ENCODE assay signal across 33 cellular contexts in the genomic region with DNA sequence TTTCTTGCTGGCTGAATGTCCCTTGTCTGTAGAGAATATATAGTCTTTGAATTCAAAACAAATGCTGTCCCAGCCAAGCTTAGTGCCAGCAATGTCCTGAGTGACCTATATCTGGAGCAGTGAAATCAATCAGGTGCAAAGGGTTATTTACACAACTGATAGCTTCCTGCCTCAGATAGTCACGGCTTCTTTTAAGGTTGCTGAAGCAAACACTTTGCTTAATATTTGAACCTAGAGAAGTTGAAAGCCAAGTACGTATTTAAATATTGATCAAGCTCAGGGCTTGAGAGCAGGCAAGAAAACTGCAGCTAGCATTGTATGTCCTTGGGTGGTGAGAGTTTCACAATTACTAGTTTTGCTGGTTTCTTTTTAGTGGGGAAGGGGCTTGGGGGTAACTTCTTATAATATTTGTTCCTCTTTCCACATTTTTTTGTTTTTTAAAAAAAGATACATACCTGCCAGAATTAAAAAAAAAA. TPM values are rescaled to one million over a fixed set of nuclear protein-coding genes. Genes with fewer than 3 reads are reported as not detected.
A peak's percentile ranks its signal among the peaks of the same experiment; 100 is the strongest.
DNase-seq lines count a peak whose midpoint lies in the region; ATAC-seq, FAIRE-seq and TF ChIP-seq lines count a peak whose summit lies in the region.
"Had no signal": no experiment of that assay in that cellular context is flagged by ENCODE, and none has a peak within 500 bp of the region (broad histone marks: within the 10 kb centered on the region; RNA-seq: fewer than 3 reads in every experiment).

No MANE protein-coding gene starts in this region.

- H3K9me3 ChIP-seq in GM12878 (replicated peaks; ENCODE audit: control insufficient read depth, insufficient read depth, low read length) (no peaks in the 10 kb centered on the region), mucosa of stomach (ENCODE audit: control insufficient read depth, low read length) (no peaks in the 10 kb centered on the region), esophagus squamous epithelium (no peaks in the 10 kb centered on the region)
- H3K9me3 ChIP-seq: breast epithelium, colonic mucosa, esophagus muscularis mucosa, heart right ventricle, neutrophil, Peyer's patch, prostate gland, sigmoid colon had no signal

- TF ChIP-seq POLR2A in GM12878 (IDR thresholded peaks at IDR 0.05; ENCODE audit: low read depth, low read length): no peak
- TF ChIP-seq POLR2A in esophagus squamous epithelium (IDR thresholded peaks at IDR 0.05): no peak

- DNase-seq in Calu3 (no peak), GM23338 (ENCODE audit: low spot score) (no peak), GM12878 (ENCODE audit: low read depth, low spot score) (no peak), esophagus squamous epithelium (lab: John Stamatoyannopoulos, UW) (no peak), SKM-1 (lab: John Stamatoyannopoulos, UW; ENCODE audit: unreplicated experiment) (no peak)
- DNase-seq in central memory CD4-positive, alpha-beta T cell: no peak
- DNase-seq: activated CD8-positive, alpha-beta T cell treated with anti-CD3 and anti-CD28 coated beads for 36 hours; activated naive CD4-positive, alpha-beta T cell treated with anti-CD3 and anti-CD28 coated beads, Interleukin-2, amount 50 U/mL, for 16 hours; amniotic stem cell; colonic mucosa; effector memory CD8-positive, alpha-beta T cell; foreskin melanocyte; heart right ventricle; HFFc6; mammary epithelial cell; NCI-H1048; NCI-H2029 treated with DMSO at 0.1 percent for 48 hours; NK-92 treated with Interleukin-12 subunit alpha and Interleukin-12 subunit beta, amount 100 ng/mL, for 24 hours; Peyer's patch; SIG-M5; sigmoid colon; stimulated activated CD4-positive, alpha-beta T cell treated with anti-CD3 and anti-CD28 coated beads, Interleukin-4, amount 100 ng/mL, for 4 hours; stimulated activated naive B cell treated with anti-CD40 and anti-IgM and Interleukin-4, amounts not matched to agents 10 μg/mL and 1 μg/mL and 100 μg/mL, for 72 hours had no signal

- RAD21 ChIA-PET in GM12878 (lab: Charles Lee; ENCODE audit: unreplicated experiment): interaction anchor here (1.0 to 4.4 kb wide), 5 partner anchors 32 to 169 kb away, joined by 3 to 32 read pairs (median 5); no protein-coding TSS in a partner anchor

- peaks cover 42% of the 10 kb centered on the region for H3K4me1 Mint-ChIP-seq in Calu3 (ENCODE audit: low read depth, unreplicated experiment)
- peaks cover 19% of the 10 kb centered on the region for H3K4me1 Mint-ChIP-seq in GM23338
- H3K4me1 Mint-ChIP-seq: activated T-helper 17 cell treated with anti-CD3 and anti-CD28 coated beads, Interleukin-2, amount 50 U/mL, for 72 hours had no signal

- peak; percentile 38 for FAIRE-seq in GM12878 (lab: Jason Lieb, UNC)
- FAIRE-seq: GM12892, urothelium cell line had no signal

- peaks cover 7% of the 10 kb centered on the region; the same call in 1 of the 2 replicates for H3F3A ChIP-seq in GM23338 (replicated peaks; ENCODE audit: low read depth)

- in situ Hi-C loops in GM12878 (cut with MboI): no loop called here

- CTCF ChIA-PET in Calu3 (lab: Charles Lee): interaction anchor here (0.7 to 1.6 kb wide), 6 partner anchors 16 to 189 kb away, joined by 3 to 8 read pairs (median 3); no protein-coding TSS in a partner anchor
- CTCF ChIA-PET in GM12878 (lab: Yijun Ruan, JAX): interaction anchor here (0.6 to 3.9 kb wide), 5 partner anchors 27 to 169 kb away, joined by 3 to 11 read pairs (median 8); no protein-coding TSS in a partner anchor

- H3K27me3 ChIP-seq in GM23338 (ENCODE audit: insufficient read depth) (peaks cover 38% of the 10 kb centered on the region), GM12878 (replicated peaks in 1 of 2; ENCODE audit: control insufficient read depth in 2 of 2, insufficient read depth in 2 of 2, low read length in 1 of 2) (peaks cover 0 to 5% of the 10 kb centered on the region in 2 experiments; a peak in 2 of 4 replicates), mucosa of stomach (ENCODE audit: control insufficient read depth, insufficient read depth, low read length) (no peaks in the 10 kb centered on the region), esophagus squamous epithelium (peaks cover 0 to 9% (median 0%) of the 10 kb centered on the region in 4 donors)
- H3K27me3 ChIP-seq: breast epithelium, colonic mucosa, esophagus muscularis mucosa, Peyer's patch had no signal

- H4K20me1 ChIP-seq in GM23338 (replicated peaks; ENCODE audit: insufficient read depth) (no peaks in the 10 kb centered on the region), GM12878 (ENCODE audit: control insufficient read depth, insufficient read depth) (no peaks in the 10 kb centered on the region)

- H3K36me3 ChIP-seq in GM23338 (ENCODE audit: insufficient read depth) (no peaks in the 10 kb centered on the region), GM12878 (ENCODE audit: control insufficient read depth in 2 of 2, insufficient read depth in 2 of 2, low read length in 1 of 2) (no peaks in the 10 kb centered on the region), mucosa of stomach (ENCODE audit: control insufficient read depth, insufficient read depth, low read length) (no peaks in the 10 kb centered on the region), esophagus squamous epithelium (no peaks in the 10 kb centered on the region)
- H3K36me3 ChIP-seq: breast epithelium, colonic mucosa, esophagus muscularis mucosa, heart right ventricle, neutrophil, Peyer's patch, prostate gland, sigmoid colon had no signal

- no peaks in the 10 kb centered on the region for H3K9me2 ChIP-seq in GM23338 (ENCODE audit: insufficient read depth)

- 2% methylated on average over 2 of the region's 2 CpGs for WGBS in GM12878 (ENCODE audit: insufficient coverage, insufficient replicate concordance, low lambda C conversion rate, missing lambda C conversion rate)
- 75 to 90% methylated on average over 2 of the region's 2 CpGs for WGBS in esophagus squamous epithelium, 2 donors

- ATAC-seq in GM23338 (no peak), GM12878 (no peak)
- ATAC-seq: activated CD4-positive, CD25-positive, alpha-beta regulatory T cell treated with anti-CD3 and anti-CD28 coated beads, Interleukin-2, amount 50 U/mL, for 24 hours; activated CD8-positive, alpha-beta T cell treated with anti-CD3 and anti-CD28 coated beads for 36 hours; activated T-helper 17 cell treated with anti-CD3 and anti-CD28 coated beads, Interleukin-2, amount 50 U/mL, for 72 hours; effector memory CD8-positive, alpha-beta T cell; heart right ventricle; stimulated activated naive B cell treated with anti-CD40 and anti-IgM and Interleukin-4, amounts not matched to agents 10 μg/mL and 1 μg/mL and 100 μg/mL, for 72 hours had no signal

- H3K79me2 ChIP-seq in GM23338 (replicated peaks; ENCODE audit: insufficient read depth): no peaks in the 10 kb centered on the region
- H3K79me2 ChIP-seq in GM12878 (ENCODE audit: control insufficient read depth, insufficient read depth, low read length): no peaks in the 10 kb centered on the region

- no peaks in the 10 kb centered on the region for H3K27me3 Mint-ChIP-seq in Calu3 (ENCODE audit: unreplicated experiment)
- peaks cover 14% of the 10 kb centered on the region for H3K27me3 Mint-ChIP-seq in GM23338 (ENCODE audit: insufficient read depth, low read depth, poor library complexity)

- intact Hi-C loops in Calu3 (cut with micrococcal nuclease; ENCODE audit: unreplicated experiment): no loop called here
- intact Hi-C loops in GM12878 (cut with micrococcal nuclease; ENCODE audit: unreplicated experiment): no loop called here
- intact Hi-C loops in esophagus squamous epithelium (cut with DNase I): no loop called here

- POLR2A ChIA-PET in GM12878 (lab: Charles Lee): interaction anchor here (0.6 to 1.1 kb wide), 3 partner anchors 15 to 167 kb away, joined by 3 to 5 read pairs (median 3); no protein-coding TSS in a partner anchor

- no peak overlapping the region for H3K9ac ChIP-seq in GM12878 (ENCODE audit: control insufficient read depth, insufficient read depth, low read length)
- peak overlapping the region; percentile 33 for H3K9ac ChIP-seq in mucosa of stomach (ENCODE audit: low read length)

- no peaks in the 10 kb centered on the region for H3K9me3 Mint-ChIP-seq in Calu3 (ENCODE audit: low read depth, unreplicated experiment)
- no peaks in the 10 kb centered on the region for H3K9me3 Mint-ChIP-seq in GM23338
- H3K9me3 Mint-ChIP-seq: activated CD8-positive, alpha-beta T cell treated with anti-CD3 and anti-CD28 coated beads for 36 hours; activated T-helper 17 cell treated with anti-CD3 and anti-CD28 coated beads, Interleukin-2, amount 50 U/mL, for 72 hours; effector memory CD8-positive, alpha-beta T cell; HFFc6 had no signal

- peak overlapping the region; percentile 84; the same call in 1 of the 2 replicates for H2AFZ ChIP-seq in GM23338
- H2AFZ ChIP-seq in GM12878 (ENCODE audit: control insufficient read depth, low read depth, low read length): no peak overlapping the region

- H3K27ac Mint-ChIP-seq in Calu3 (ENCODE audit: unreplicated experiment) (peak overlapping the region; percentile 0), GM23338 (no peak overlapping the region)
- H3K27ac Mint-ChIP-seq: activated CD8-positive, alpha-beta T cell treated with anti-CD3 and anti-CD28 coated beads for 36 hours; activated T-helper 17 cell treated with anti-CD3 and anti-CD28 coated beads, Interleukin-2, amount 50 U/mL, for 72 hours; CD14-positive monocyte; effector memory CD8-positive, alpha-beta T cell; HFFc6; stimulated activated naive B cell treated with anti-CD40 and anti-IgM and Interleukin-4, amounts not matched to agents 10 μg/mL and 1 μg/mL and 100 μg/mL, for 72 hours had no signal

- peaks cover 25% of the 10 kb centered on the region for H3K36me3 Mint-ChIP-seq in Calu3 (ENCODE audit: insufficient read depth, unreplicated experiment)
- H3K36me3 Mint-ChIP-seq in GM23338 (ENCODE audit: low read depth): no peaks in the 10 kb centered on the region
- H3K36me3 Mint-ChIP-seq: CD14-positive monocyte; stimulated activated naive B cell treated with anti-CD40 and anti-IgM and Interleukin-4, amounts not matched to agents 10 μg/mL and 1 μg/mL and 100 μg/mL, for 72 hours had no signal

- H3K27ac ChIP-seq in GM23338 (ENCODE audit: low read depth): no peak overlapping the region
- H3K27ac ChIP-seq in GM12878 (ENCODE audit: control insufficient read depth, insufficient read depth): no peak overlapping the region
- H3K27ac ChIP-seq in esophagus squamous epithelium: no peak overlapping the region
- H3K27ac ChIP-seq: breast epithelium, colonic mucosa, heart right ventricle, neutrophil, Peyer's patch, prostate gland had no signal

- H3K4me3 Mint-ChIP-seq in Calu3 (ENCODE audit: low read depth, unreplicated experiment) (peak overlapping the region; percentile 42), GM23338 (no peak overlapping the region)
- H3K4me3 Mint-ChIP-seq: activated CD8-positive, alpha-beta T cell treated with anti-CD3 and anti-CD28 coated beads for 36 hours; activated T-helper 17 cell treated with anti-CD3 and anti-CD28 coated beads, Interleukin-2, amount 50 U/mL, for 72 hours; CD14-positive monocyte; HFFc6; stimulated activated naive B cell treated with anti-CD40 and anti-IgM and Interleukin-4, amounts not matched to agents 10 μg/mL and 1 μg/mL and 100 μg/mL, for 72 hours had no signal

- no TSS peak for BruUV-seq in Calu3 (replicated peaks; lab: Mats Ljungman, UMichigan)
- BruUV-seq in GM12878 (replicated peaks; lab: Mats Ljungman, UMichigan): no TSS peak

- H3K4me3 ChIP-seq in GM23338 (no peak overlapping the region), GM12878 (no peak overlapping the region), mucosa of stomach (ENCODE audit: low read length) (no peak overlapping the region), esophagus squamous epithelium (no peak overlapping the region)
- H3K4me3 ChIP-seq: breast epithelium, colonic mucosa, esophagus muscularis mucosa, heart right ventricle, Peyer's patch, prostate gland, sigmoid colon had no signal

- TF ChIP-seq RAD21 in GM12878 (IDR thresholded peaks at IDR 0.05; ENCODE audit: insufficient read depth, low read depth, low read length): no peak

- no peak for TF ChIP-seq EP300 in GM12878 (IDR thresholded peaks at IDR 0.05; ENCODE audit: borderline replicate concordance in 1 of 2, control insufficient read depth in 1 of 2, low read depth in 2 of 2, low read length in 2 of 2)

- peaks cover 30% of the 10 kb centered on the region for H3K4me1 ChIP-seq in GM23338 (ENCODE audit: insufficient read depth)
- H3K4me1 ChIP-seq in GM12878 (ENCODE audit: control insufficient read depth, insufficient read depth, low read length): no peaks in the 10 kb centered on the region
- peaks cover 39% of the 10 kb centered on the region for H3K4me1 ChIP-seq in mucosa of stomach (ENCODE audit: control insufficient read depth, insufficient read depth, low read length)
- H3K4me1 ChIP-seq in esophagus squamous epithelium: peaks cover 7 to 42% (median 10%) of the 10 kb centered on the region in 3 donors
- H3K4me1 ChIP-seq: colonic mucosa, prostate gland had no signal

- no peak for TF ChIP-seq CTCF in Calu3 (IDR thresholded peaks at IDR 0.05; ENCODE audit: unreplicated experiment)
- no peak for TF ChIP-seq CTCF in GM23338 (conservative IDR thresholded peaks at IDR 0.05; ENCODE audit: low read depth in 2 of 2)
- no peak for TF ChIP-seq CTCF in GM12878 (IDR thresholded peaks at IDR 0.05 in 2 of 3, conservative IDR thresholded peaks at IDR 0.05 in 1 of 3; ENCODE audit: control insufficient read depth in 2 of 3, extremely low read depth in 1 of 3, insufficient read depth in 1 of 3, low read depth in 3 of 3, low read length in 3 of 3)
- TF ChIP-seq CTCF in esophagus squamous epithelium (IDR thresholded peaks at IDR 0.05): no peak

- H3K4me2 ChIP-seq in GM23338: no peak overlapping the region
- H3K4me2 ChIP-seq in GM12878 (ENCODE audit: control insufficient read depth, insufficient read depth): no peak overlapping the region

- SMC1A ChIA-PET in GM12878 (lab: Charles Lee; ENCODE audit: uncharacterized antibody, unreplicated experiment): interaction anchor here (0.7 to 2.9 kb wide), 10 partner anchors 9 to 70 kb away, joined by 3 to 11 read pairs (median 4); no protein-coding TSS in a partner anchor

RNA-seq across cellular contexts. Expression of gene ARHGEF28, which starts 2.0 kb away (rescaled TPM):
- total RNA-seq in Calu3 (2022): 79.3 and 92.0 TPM in 2 replicates
- total RNA-seq in GM23338 (2014; rRNA removed; shearing (Covaris generic)): 1.0 and 1.3 TPM in 2 replicates
- polyA plus RNA-seq in GM23338 (2016; fragmentation: Nextera tagmentation; extraction: Ambion mirVana): 0.39 and 0.64 TPM in 2 replicates
- total RNA-seq in GM12878 (2013; cell fraction: nucleolus; rRNA removed): 26.1 TPM in 2 replicates
- 0.23 and 0.38 TPM in 2 replicates for total RNA-seq in GM12878 (2014; rRNA removed)
- total RNA-seq in GM12878 (2014; rRNA removed; fragmentation: Illumina TruSeq; extraction: Trizol): 0.18 and 0.22 TPM in 2 replicates
- 0.15 and 0.19 TPM in 2 replicates for total RNA-seq in GM12878 (2021)
- 0.34 TPM for polyA plus RNA-seq in GM12878 (2011; ENCODE audit: low read depth)
- 0.72 TPM in 2 replicates for polyA plus RNA-seq in GM12878 (2011; rRNA removed)
- polyA plus RNA-seq in GM12878 (2011; cell fraction: cytosol; rRNA removed): 0.48 and 0.50 TPM in 2 replicates
- polyA plus RNA-seq in GM12878 (2011; cell fraction: nucleus; rRNA removed): 1.4 and 1.6 TPM in 2 replicates
- polyA plus RNA-seq in GM12878 (2012): 0.31 and 0.81 TPM in 2 replicates
- polyA plus RNA-seq in GM12878 (2014; fragmentation: Illumina TruSeq; extraction: Trizol): 0.10 and 0.54 TPM in 2 replicates
- polyA plus RNA-seq in GM12878 (2014; fragmentation: Nextera tagmentation; extraction: Ambion mirVana): not detected
- polyA plus RNA-seq in GM12878 (2014; rRNA removed): 0.10 and 0.16 TPM in 2 replicates
- under 1 TPM; 0.43 to 0.60 TPM for polyA plus RNA-seq in GM12878 (2016; fragmentation: Nextera tagmentation; extraction: Ambion mirVana)
- polyA minus RNA-seq in GM12878 (2011; rRNA and poly(A)+ RNA removed): 3.4 and 3.7 TPM in 2 replicates
- polyA minus RNA-seq in GM12878 (2011; cell fraction: cytosol; rRNA and poly(A)+ RNA removed): 0.83 and 2.7 TPM in 2 replicates
- 5.8 and 7.5 TPM in 2 replicates for polyA minus RNA-seq in GM12878 (2011; cell fraction: nucleus; rRNA and poly(A)+ RNA removed)
- total RNA-seq in esophagus squamous epithelium: 10 to 100 TPM in 3 of 4 donors, 1 to 10 TPM in 1; 9.2 to 34.3 (median 12.7) TPM
- polyA plus RNA-seq: CD14-positive monocyte had no signal

RNA-seq across cellular contexts. Expression of gene UTP15, which starts 58.4 kb away (rescaled TPM):
- total RNA-seq in Calu3 (2022) (44.4 and 47.5 TPM in 2 replicates), GM12878 (2014; rRNA removed) (27.7 and 35.5 TPM in 2 replicates), GM12878 (2014; rRNA removed; fragmentation: Illumina TruSeq; extraction: Trizol) (33.6 and 39.4 TPM in 2 replicates), GM12878 (2021) (32.2 and 36.7 TPM in 2 replicates), esophagus squamous epithelium (10 to 100 TPM; 12.8 to 31.7 (median 24.1) TPM)
- total RNA-seq in GM23338 (2014; rRNA removed; shearing (Covaris generic)): 33.9 and 59.0 TPM in 2 replicates
- polyA plus RNA-seq in GM23338 (2016; fragmentation: Nextera tagmentation; extraction: Ambion mirVana) (13.4 and 16.5 TPM in 2 replicates), GM12878 (2011; rRNA removed) (29.7 and 41.4 TPM in 2 replicates), GM12878 (2014; fragmentation: Illumina TruSeq; extraction: Trizol) (30.7 and 37.6 TPM in 2 replicates), GM12878 (2014; fragmentation: Nextera tagmentation; extraction: Ambion mirVana) (10 to 100 TPM; 22.5 to 24.9 TPM), GM12878 (2014; rRNA removed) (21.3 and 29.5 TPM in 2 replicates), GM12878 (2016; fragmentation: Nextera tagmentation; extraction: Ambion mirVana) (10 to 100 TPM; 28.9 to 33.8 TPM)
- total RNA-seq in GM12878 (2013; cell fraction: nucleolus; rRNA removed): 128 and 152 TPM in 2 replicates
- 6.1 TPM for polyA plus RNA-seq in GM12878 (2011; ENCODE audit: low read depth)
- 16.4 and 17.3 TPM in 2 replicates for polyA plus RNA-seq in GM12878 (2011; cell fraction: cytosol; rRNA removed)
- polyA plus RNA-seq in GM12878 (2011; cell fraction: nucleus; rRNA removed): 49.5 and 59.6 TPM in 2 replicates
- 11.6 and 15.5 TPM in 2 replicates for polyA plus RNA-seq in GM12878 (2012)
- polyA minus RNA-seq in GM12878 (2011; rRNA and poly(A)+ RNA removed): 39.0 and 45.1 TPM in 2 replicates
- polyA minus RNA-seq in GM12878 (2011; cell fraction: cytosol; rRNA and poly(A)+ RNA removed): 9.9 and 11.7 TPM in 2 replicates
- polyA minus RNA-seq in GM12878 (2011; cell fraction: nucleus; rRNA and poly(A)+ RNA removed): 64.8 and 81.9 TPM in 2 replicates

RNA-seq across cellular contexts. Expression of gene ANKRA2, which starts 58.5 kb away (rescaled TPM):
- total RNA-seq in Calu3 (2022): 24.4 and 26.5 TPM in 2 replicates
- total RNA-seq in GM23338 (2014; rRNA removed; shearing (Covaris generic)): 13.1 and 28.7 TPM in 2 replicates
- polyA plus RNA-seq in GM23338 (2016; fragmentation: Nextera tagmentation; extraction: Ambion mirVana): 15.3 and 18.7 TPM in 2 replicates
- total RNA-seq in GM12878 (2013; cell fraction: nucleolus; rRNA removed): 89.7 and 110 TPM in 2 replicates
- total RNA-seq in GM12878 (2014; rRNA removed): 23.7 and 28.4 TPM in 2 replicates
- 17.3 and 18.2 TPM in 2 replicates for total RNA-seq in GM12878 (2014; rRNA removed; fragmentation: Illumina TruSeq; extraction: Trizol)
- 12.8 and 13.3 TPM in 2 replicates for total RNA-seq in GM12878 (2021)
- polyA plus RNA-seq in GM12878 (2011; ENCODE audit: low read depth): 8.2 TPM
- polyA plus RNA-seq in GM12878 (2011; rRNA removed): 47.1 and 77.2 TPM in 2 replicates
- 11.7 and 11.8 TPM in 2 replicates for polyA plus RNA-seq in GM12878 (2011; cell fraction: cytosol; rRNA removed)
- polyA plus RNA-seq in GM12878 (2011; cell fraction: nucleus; rRNA removed): 57.5 and 76.8 TPM in 2 replicates
- polyA plus RNA-seq in GM12878 (2012): 15.3 and 24.4 TPM in 2 replicates
- 12.3 and 15.1 TPM in 2 replicates for polyA plus RNA-seq in GM12878 (2014; fragmentation: Illumina TruSeq; extraction: Trizol)
- polyA plus RNA-seq in GM12878 (2014; fragmentation: Nextera tagmentation; extraction: Ambion mirVana): 10 to 100 TPM; 19.4 to 31.3 TPM
- 15.1 and 20.2 TPM in 2 replicates for polyA plus RNA-seq in GM12878 (2014; rRNA removed)
- 10 to 100 TPM; 30.2 to 32.6 TPM for polyA plus RNA-seq in GM12878 (2016; fragmentation: Nextera tagmentation; extraction: Ambion mirVana)
- 9.8 and 15.6 TPM in 2 replicates for polyA minus RNA-seq in GM12878 (2011; rRNA and poly(A)+ RNA removed)
- 3.5 and 11.3 TPM in 2 replicates for polyA minus RNA-seq in GM12878 (2011; cell fraction: cytosol; rRNA and poly(A)+ RNA removed)
- polyA minus RNA-seq in GM12878 (2011; cell fraction: nucleus; rRNA and poly(A)+ RNA removed): 27.6 and 31.1 TPM in 2 replicates
- total RNA-seq in esophagus squamous epithelium: 10 to 100 TPM in 3 of 4 donors, 1 to 10 TPM in 1; 7.1 to 35.3 (median 15.2) TPM
